In the genomic region with DNA sequence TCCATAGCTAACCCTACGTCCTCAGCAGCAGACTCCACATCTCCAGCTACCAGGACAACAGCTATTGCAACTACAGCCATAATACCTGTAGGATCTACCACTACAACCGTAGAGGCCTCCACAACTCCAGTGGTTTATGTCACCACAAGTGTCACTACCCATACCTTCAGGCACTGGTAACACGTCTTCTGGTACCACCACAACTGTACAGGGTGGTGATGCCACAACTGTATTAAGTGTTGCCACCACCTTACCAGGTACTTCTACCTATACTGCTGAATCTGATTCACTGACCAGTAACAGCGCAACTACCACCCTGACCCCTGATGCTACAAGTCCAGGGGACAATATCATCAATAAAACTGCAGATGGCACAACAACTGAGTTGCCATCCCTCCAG, we compare ENCODE assay signal across 9 cellular contexts. TPM values are rescaled to one million over a fixed set of nuclear protein-coding genes. Genes with fewer than 3 reads are reported as not detected.
"Had no signal": no experiment of that assay in that cellular context is flagged by ENCODE, and none has a peak within 500 bp of the region (broad histone marks: within the 10 kb centered on the region; RNA-seq: fewer than 3 reads in every experiment).

No MANE protein-coding gene starts in this region.

- DNase-seq: GDM1, GF-D8 had no signal

- H3K4me3 ChIP-seq: GM12878 had no signal

- ATAC-seq: GM12878 had no signal

- FAIRE-seq: G401.6, GM12878, GM12891, GM12892, GM18507, GM19239 had no signal

RNA-seq across cellular contexts. Expression of gene CABS1, which starts 34.6 kb away (rescaled TPM):
- total RNA-seq: G401, GM12878 had no signal

RNA-seq across cellular contexts. Expression of gene CSN3, which starts 57.8 kb away (rescaled TPM):
- total RNA-seq: G401, GM12878 had no signal
